9 cellular contexts compared by ENCODE assay signal in genomic region chr11:110200836-110201235, GRCh38.
DNase-seq lines count a peak whose midpoint lies in the region; TF ChIP-seq lines count a peak whose summit lies in the region.
"Had no signal": no experiment of that assay in that cellular context is flagged by ENCODE, and none has a peak within 500 bp of the region (broad histone marks: within the 10 kb centered on the region; RNA-seq: fewer than 3 reads in every experiment).

No MANE protein-coding gene starts in this region.

- H3F3A ChIP-seq in PC-9 (ENCODE audit: insufficient read depth, low read depth): peaks cover 35% of the 10 kb centered on the region

- H3K9me3 Mint-ChIP-seq in Calu3 (ENCODE audit: low read depth, unreplicated experiment): no peaks in the 10 kb centered on the region
- H3K9me3 Mint-ChIP-seq in activated naive CD4-positive, alpha-beta T cell treated with anti-CD3 and anti-CD28 coated beads, Interleukin-2, amount 10 ng/mL, durations not matched to agents 7 days and 5 days: no peaks in the 10 kb centered on the region
- H3K9me3 Mint-ChIP-seq: GM23338, H9 had no signal

- peaks cover 8% of the 10 kb centered on the region for H3K36me3 Mint-ChIP-seq in Calu3 (ENCODE audit: insufficient read depth, unreplicated experiment)
- H3K36me3 Mint-ChIP-seq in activated naive CD4-positive, alpha-beta T cell treated with anti-CD3 and anti-CD28 coated beads, Interleukin-2, amount 10 ng/mL, durations not matched to agents 7 days and 5 days: no peaks in the 10 kb centered on the region

- no peak overlapping the region for H3K4me3 Mint-ChIP-seq in Calu3 (ENCODE audit: low read depth, unreplicated experiment)
- no peak overlapping the region for H3K4me3 Mint-ChIP-seq in activated naive CD4-positive, alpha-beta T cell treated with anti-CD3 and anti-CD28 coated beads, Interleukin-2, amount 10 ng/mL, durations not matched to agents 7 days and 5 days
- H3K4me3 Mint-ChIP-seq: GM23338, H9 had no signal

- H3K4me2 ChIP-seq in PC-9 (peak overlapping the region; percentile 43), skeletal muscle satellite cell (ENCODE audit: low read length) (no peak overlapping the region)
- H3K4me2 ChIP-seq: GM23338 had no signal

- H3K9ac ChIP-seq in skeletal muscle satellite cell (ENCODE audit: low read depth, low read length): peak overlapping the region; percentile 7

- H3K4me1 ChIP-seq in PC-9 (replicated peaks; ENCODE audit: insufficient read depth): peaks cover 53% of the 10 kb centered on the region
- peaks cover 44% of the 10 kb centered on the region for H3K4me1 ChIP-seq in skeletal muscle satellite cell (ENCODE audit: control insufficient read depth, insufficient read depth, low read length)

- H3K36me3 ChIP-seq in PC-9 (ENCODE audit: low read depth): no peaks in the 10 kb centered on the region
- H3K36me3 ChIP-seq in brain microvascular endothelial cell (replicated peaks): no peaks in the 10 kb centered on the region
- H3K36me3 ChIP-seq in skeletal muscle satellite cell (ENCODE audit: insufficient read depth, low read length): no peaks in the 10 kb centered on the region

- H2AFZ ChIP-seq in PC-9: no peak overlapping the region
- H2AFZ ChIP-seq: GM23338 had no signal

- DNase-seq in Calu3 (no peak), PC-9 (no peak), brain microvascular endothelial cell (no peak), NCI-H748 (lab: John Stamatoyannopoulos, UW; ENCODE audit: unreplicated experiment) (no peak), pons (ENCODE audit: low spot score) (no peak)
- DNase-seq in activated naive CD4-positive, alpha-beta T cell treated with anti-CD3 and anti-CD28 coated beads, Interleukin-2, amount 10 ng/mL, durations not matched to agents 7 days and 5 days: no peak

- intact Hi-C loops in Calu3 (cut with micrococcal nuclease; ENCODE audit: unreplicated experiment) (loop anchor here (1.0 to 2.0 kb wide), 3 partner anchors 165 to 232 kb away; no protein-coding TSS in a partner anchor), PC-9 (cut with micrococcal nuclease; ENCODE audit: unreplicated experiment) (loop anchor here (1.0 to 2.0 kb wide), 6 partner anchors 26 to 348 kb away; no protein-coding TSS in a partner anchor)

- POLR2A ChIA-PET in PC-9 (lab: Charles Lee; ENCODE audit: unreplicated experiment): no interaction called here

- no peaks in the 10 kb centered on the region for H4K20me1 ChIP-seq in PC-9 (ENCODE audit: insufficient read depth)

- H3K9me2 ChIP-seq in PC-9 (ENCODE audit: insufficient read depth): no peaks in the 10 kb centered on the region

- H3K9me3 ChIP-seq in PC-9 (ENCODE audit: insufficient read depth, low read depth): no peaks in the 10 kb centered on the region
- no peaks in the 10 kb centered on the region for H3K9me3 ChIP-seq in skeletal muscle satellite cell (replicated peaks; ENCODE audit: low read length)

- TF ChIP-seq CTCF in Calu3 (IDR thresholded peaks at IDR 0.05; ENCODE audit: unreplicated experiment) (no peak), PC-9 (conservative IDR thresholded peaks at IDR 0.05) (no peak), brain microvascular endothelial cell (IDR thresholded peaks at IDR 0.05; ENCODE audit: low read depth, low read length, missing control alignments) (no peak)

- in situ Hi-C loops in brain microvascular endothelial cell (cut with HindIII; ENCODE audit: low pct_ligation_motif_present, low sequenced_read_pairs): no loop called here

- no peaks in the 10 kb centered on the region; the same call in 1 of the 2 replicates for H3K79me2 ChIP-seq in PC-9 (ENCODE audit: low read depth)

- peaks cover 42% of the 10 kb centered on the region for H3K4me1 Mint-ChIP-seq in Calu3 (ENCODE audit: low read depth, unreplicated experiment)
- no peaks in the 10 kb centered on the region for H3K4me1 Mint-ChIP-seq in activated naive CD4-positive, alpha-beta T cell treated with anti-CD3 and anti-CD28 coated beads, Interleukin-2, amount 10 ng/mL, durations not matched to agents 7 days and 5 days

- no peaks in the 10 kb centered on the region for H3K27me3 Mint-ChIP-seq in Calu3 (ENCODE audit: unreplicated experiment)
- H3K27me3 Mint-ChIP-seq in activated naive CD4-positive, alpha-beta T cell treated with anti-CD3 and anti-CD28 coated beads, Interleukin-2, amount 10 ng/mL, durations not matched to agents 7 days and 5 days: peaks cover 4% of the 10 kb centered on the region

- H3K4me3 ChIP-seq in PC-9: no peak overlapping the region
- H3K4me3 ChIP-seq in brain microvascular endothelial cell (ENCODE audit: low read depth, low read length): no peak overlapping the region
- H3K4me3 ChIP-seq in skeletal muscle satellite cell (ENCODE audit: low read length): no peak overlapping the region
- H3K4me3 ChIP-seq: GM23338 had no signal

- H3K27ac ChIP-seq in PC-9: peak overlapping the region; percentile 73
- peak overlapping the region; percentile 37 for H3K27ac ChIP-seq in brain microvascular endothelial cell

- CTCF ChIA-PET in Calu3 (lab: Charles Lee) (interaction anchor here (1.0 to 1.6 kb wide), 2 partner anchors 167 to 232 kb away, joined by 5 to 6 read pairs; no protein-coding TSS in a partner anchor), PC-9 (lab: Charles Lee) (interaction anchor here (0.6 to 2.0 kb wide), 7 partner anchors 93 to 317 kb away, joined by 4 to 16 read pairs (median 5); no protein-coding TSS in a partner anchor)
- CTCF ChIA-PET in activated naive CD4-positive, alpha-beta T cell treated with anti-CD3 and anti-CD28 coated beads, Interleukin-2, amount 10 ng/mL, durations not matched to agents 7 days and 5 days (lab: Charles Lee): interaction anchor here (0.7 to 6.3 kb wide), 27 partner anchors 10 to 256 kb away, joined by 3 to 89 read pairs (median 5); partner anchors contain the start of gene FDX1

- H3K27me3 ChIP-seq in PC-9 (ENCODE audit: insufficient read depth, low read depth): no peaks in the 10 kb centered on the region
- H3K27me3 ChIP-seq in brain microvascular endothelial cell (replicated peaks): no peaks in the 10 kb centered on the region
- no peaks in the 10 kb centered on the region for H3K27me3 ChIP-seq in skeletal muscle satellite cell (ENCODE audit: control insufficient read depth, insufficient read depth, low read length)

- peak overlapping the region; percentile 24 for H3K27ac Mint-ChIP-seq in Calu3 (ENCODE audit: unreplicated experiment)
- H3K27ac Mint-ChIP-seq in activated naive CD4-positive, alpha-beta T cell treated with anti-CD3 and anti-CD28 coated beads, Interleukin-2, amount 10 ng/mL, durations not matched to agents 7 days and 5 days: no peak overlapping the region

- BruUV-seq in Calu3 (replicated peaks; lab: Mats Ljungman, UMichigan): no TSS peak
- no TSS peak for BruUV-seq in PC-9 (replicated peaks; lab: Mats Ljungman, UMichigan)
